ENCODE assay signal across 18 cellular contexts in genomic region chr15:60865507-60865906, GRCh38.
A peak's percentile ranks its signal among the peaks of the same experiment; 100 is the strongest.
DNase-seq lines count a peak whose midpoint lies in the region; ATAC-seq, FAIRE-seq and TF ChIP-seq lines count a peak whose summit lies in the region.
"Had no signal": no experiment of that assay in that cellular context is flagged by ENCODE, and none has a peak within 500 bp of the region (broad histone marks: within the 10 kb centered on the region; RNA-seq: fewer than 3 reads in every experiment).

No MANE protein-coding gene starts in this region.

- H4K20me1 ChIP-seq in mammary epithelial cell (ENCODE audit: insufficient read depth, low read length) (no peaks in the 10 kb centered on the region), keratinocyte (ENCODE audit: control insufficient read depth, extremely low read depth, insufficient read depth, low read length) (no peaks in the 10 kb centered on the region)

- in situ Hi-C loops in mammary epithelial cell (cut with MboI; ENCODE audit: low sequenced_read_pairs in 2 of 2): no loop called here

- CTCF ChIA-PET in mammary epithelial cell (lab: Charles Lee; ENCODE audit: low non-redundant PET): interaction anchor here (0.6 kb wide), 1 partner anchor 254 kb away, joined by 3 read pairs; no protein-coding TSS in a partner anchor
- CTCF ChIA-PET in activated CD8-positive, alpha-beta memory T cell treated with anti-CD3 and anti-CD28 coated beads, Interleukin-2, amount 10 ng/mL, durations not matched to agents 7 days and 5 days (lab: Charles Lee): no interaction called here

- H3K9me3 Mint-ChIP-seq in activated CD8-positive, alpha-beta memory T cell treated with anti-CD3 and anti-CD28 coated beads, Interleukin-2, amount 10 ng/mL, durations not matched to agents 7 days and 5 days (ENCODE audit: low read depth): no peaks in the 10 kb centered on the region

- peak; percentile 87 for FAIRE-seq in keratinocyte (lab: Jason Lieb, UNC)
- FAIRE-seq: endothelial cell of umbilical vein, pancreas, urothelium cell line had no signal

- H3K27ac ChIP-seq in mammary epithelial cell (ENCODE audit: insufficient read depth, low read depth, low read length) (no peak overlapping the region), keratinocyte (ENCODE audit: control insufficient read depth, insufficient read depth, low read length) (peak overlapping the region; percentile 21)
- H3K27ac ChIP-seq: lower lobe of right lung, pancreas had no signal

- no peak for ATAC-seq in activated CD8-positive, alpha-beta memory T cell treated with anti-CD3 and anti-CD28 coated beads, Interleukin-2, amount 10 ng/mL, durations not matched to agents 7 days and 5 days
- ATAC-seq: lower lobe of right lung, PC-3 had no signal

- H3K27me3 Mint-ChIP-seq in activated CD8-positive, alpha-beta memory T cell treated with anti-CD3 and anti-CD28 coated beads, Interleukin-2, amount 10 ng/mL, durations not matched to agents 7 days and 5 days: peaks cover 3% of the 10 kb centered on the region
- H3K27me3 Mint-ChIP-seq: B cell had no signal

- H3K4me3 ChIP-seq in mammary epithelial cell (replicated peaks in 1 of 3; ENCODE audit: insufficient read depth in 1 of 3, low read depth in 2 of 3, low read length in 3 of 3) (no peak overlapping the region), keratinocyte (ENCODE audit: control insufficient read depth in 2 of 3, extremely low read depth in 1 of 3, insufficient read depth in 2 of 3, low read depth in 1 of 3, low read length in 3 of 3) (no peak overlapping the region)
- H3K4me3 ChIP-seq: lower lobe of right lung, pancreas had no signal

- H3K4me1 ChIP-seq in mammary epithelial cell (ENCODE audit: insufficient read depth, low read length) (no peaks in the 10 kb centered on the region), keratinocyte (ENCODE audit: control insufficient read depth, extremely low read depth, insufficient read depth, low read length) (peaks cover 10% of the 10 kb centered on the region)
- H3K4me1 ChIP-seq: Caco-2, lower lobe of right lung had no signal

- H3K36me3 ChIP-seq in mammary epithelial cell (ENCODE audit: insufficient read depth, low read length) (no peaks in the 10 kb centered on the region), keratinocyte (ENCODE audit: control insufficient read depth in 2 of 2, extremely low read depth in 1 of 2, insufficient read depth in 2 of 2, low read length in 2 of 2) (no peaks in the 10 kb centered on the region)
- H3K36me3 ChIP-seq: lower lobe of right lung, pancreas had no signal

- H3K4me1 Mint-ChIP-seq in activated CD8-positive, alpha-beta memory T cell treated with anti-CD3 and anti-CD28 coated beads, Interleukin-2, amount 10 ng/mL, durations not matched to agents 7 days and 5 days: no peaks in the 10 kb centered on the region
- H3K4me1 Mint-ChIP-seq: B cell had no signal

- intact Hi-C loops in mammary epithelial cell (cut with micrococcal nuclease): no loop called here

- H3K9ac ChIP-seq in mammary epithelial cell (ENCODE audit: insufficient read depth, low read length): no peak overlapping the region
- H3K9ac ChIP-seq in keratinocyte (ENCODE audit: control insufficient read depth, extremely low read depth, insufficient read depth, low read length): no peak overlapping the region

- DNase-seq in AG08395 (ENCODE audit: low spot score): peak; percentile 12
- peak; percentile 58 for DNase-seq in GM03348 (ENCODE audit: low spot score)
- DNase-seq in mammary epithelial cell: peak; percentile 82
- peak; percentile 40 for DNase-seq in keratinocyte (ENCODE audit: low read depth, low spot score)
- no peak for DNase-seq in T-helper 1 cell
- no peak for DNase-seq in activated CD8-positive, alpha-beta memory T cell treated with anti-CD3 and anti-CD28 coated beads, Interleukin-2, amount 10 ng/mL, durations not matched to agents 7 days and 5 days
- DNase-seq in NCI-H82 (lab: John Stamatoyannopoulos, UW): no peak
- DNase-seq: activated effector memory CD4-positive, alpha-beta T cell treated with anti-CD3 and anti-CD28 coated beads, Interleukin-2, amount 50 U/mL, for 16 hours; Caco-2; KG1; lower lobe of right lung; NCI-H526; pancreas; PC-3; stimulated activated CD4-positive, alpha-beta T cell treated with anti-CD3 and anti-CD28 coated beads, Interleukin-2, amount 100 ng/mL, for 48 hours had no signal

- H3K36me3 Mint-ChIP-seq in activated CD8-positive, alpha-beta memory T cell treated with anti-CD3 and anti-CD28 coated beads, Interleukin-2, amount 10 ng/mL, durations not matched to agents 7 days and 5 days: no peaks in the 10 kb centered on the region

- H3K79me2 ChIP-seq in mammary epithelial cell (ENCODE audit: insufficient read depth, low read length) (no peaks in the 10 kb centered on the region), keratinocyte (ENCODE audit: control insufficient read depth, insufficient read depth, low read length) (no peaks in the 10 kb centered on the region)

- H3K9me3 ChIP-seq in mammary epithelial cell (replicated peaks; ENCODE audit: insufficient read depth, low read length) (no peaks in the 10 kb centered on the region), keratinocyte (ENCODE audit: control insufficient read depth, low read depth, low read length) (no peaks in the 10 kb centered on the region)
- H3K9me3 ChIP-seq: Caco-2, lower lobe of right lung, pancreas had no signal

- no peak for TF ChIP-seq CTCF in mammary epithelial cell (conservative IDR thresholded peaks at IDR 0.05 in 1 of 2, IDR thresholded peaks at IDR 0.05 in 1 of 2; ENCODE audit: extremely low read depth in 1 of 2, insufficient read depth in 1 of 2, low read depth in 1 of 2, low read length in 2 of 2)
- no peak for TF ChIP-seq CTCF in keratinocyte (optimal IDR thresholded peaks at IDR 0.05 in 1 of 3, IDR thresholded peaks at IDR 0.05 in 1 of 3, conservative IDR thresholded peaks at IDR 0.05 in 1 of 3; ENCODE audit: extremely low read depth in 1 of 3, insufficient read depth in 2 of 3, low read length in 3 of 3)

- H3K4me2 ChIP-seq in mammary epithelial cell (ENCODE audit: insufficient read depth, low read depth, low read length) (no peak overlapping the region), keratinocyte (ENCODE audit: control insufficient read depth, extremely low read depth, insufficient read depth, low read depth, low read length) (peak overlapping the region; percentile 11)

- H3K4me3 Mint-ChIP-seq in activated CD8-positive, alpha-beta memory T cell treated with anti-CD3 and anti-CD28 coated beads, Interleukin-2, amount 10 ng/mL, durations not matched to agents 7 days and 5 days: no peak overlapping the region
- H3K4me3 Mint-ChIP-seq: B cell had no signal

- BruUV-seq in mammary epithelial cell (replicated peaks; lab: Mats Ljungman, UMichigan): no TSS peak

- dilution Hi-C loops in mammary epithelial cell (cut with HindIII; ENCODE audit: low sequenced_read_pairs): no loop called here
- dilution Hi-C loops in keratinocyte (cut with MboI; ENCODE audit: extremely low pct_ligation_motif_present, low sequenced_read_pairs): no loop called here

- H2AFZ ChIP-seq in mammary epithelial cell (ENCODE audit: low read depth, low read length): no peak overlapping the region
- no peak overlapping the region for H2AFZ ChIP-seq in keratinocyte (ENCODE audit: control insufficient read depth, low read length)

- 53% methylated on average over 4 of the region's 4 CpGs for WGBS in mammary epithelial cell (ENCODE audit: low coverage, missing lambda C conversion rate)

- H3K9me1 ChIP-seq in keratinocyte (ENCODE audit: control insufficient read depth, extremely low read depth, insufficient read depth, low read length): no peaks in the 10 kb centered on the region

- no peaks in the 10 kb centered on the region for H3K27me3 ChIP-seq in mammary epithelial cell (ENCODE audit: insufficient read depth, low read length)
- no peaks in the 10 kb centered on the region for H3K27me3 ChIP-seq in keratinocyte (ENCODE audit: control insufficient read depth, extremely low read depth, insufficient read depth, low read length)
- H3K27me3 ChIP-seq: pancreas had no signal

- H3K27ac Mint-ChIP-seq in activated CD8-positive, alpha-beta memory T cell treated with anti-CD3 and anti-CD28 coated beads, Interleukin-2, amount 10 ng/mL, durations not matched to agents 7 days and 5 days: no peak overlapping the region
- H3K27ac Mint-ChIP-seq: B cell had no signal

Comparison
In these comparisons a context has a peak if more than half of its experiments do, and no peak if none do; other contexts are left out.
1. DNase-seq: peak in AG08395 (single experiment), GM03348 (single experiment), mammary epithelial cell (single experiment) and keratinocyte (single experiment); none in T-helper 1 cell (0 of 5), activated CD8-positive, alpha-beta memory T cell treated with anti-CD3 and anti-CD28 coated beads, Interleukin-2, amount 10 ng/mL, durations not matched to agents 7 days and 5 days (single experiment) and NCI-H82 (single experiment).